Comparison of ENCODE assay signal across 8 cellular contexts in genomic region chr3:184332370-184333090, GRCh38. TPM values are rescaled to one million over a fixed set of nuclear protein-coding genes. Genes with fewer than 3 reads are reported as not detected.
DNase-seq lines count a peak whose midpoint lies in the region; ATAC-seq and TF ChIP-seq lines count a peak whose summit lies in the region.

No MANE protein-coding gene starts in this region.

- peak overlapping the region; percentile 97 for H3K27ac Mint-ChIP-seq in CD4-positive, alpha-beta T cell
- peak overlapping the region; percentile 89 to 99 (median 97) for H3K27ac Mint-ChIP-seq in naive thymus-derived CD8-positive, alpha-beta T cell

- peaks cover 85% of the 10 kb centered on the region for H4K20me1 ChIP-seq in PC-9 (ENCODE audit: insufficient read depth)

- H3K9me3 Mint-ChIP-seq in CD4-positive, alpha-beta T cell, result no peaks in the 10 kb centered on the region
- no peaks in the 10 kb centered on the region for H3K9me3 Mint-ChIP-seq in naive thymus-derived CD8-positive, alpha-beta T cell

- CTCF ChIA-PET in CD4-positive, alpha-beta T cell (lab: Charles Lee), result no interaction called here
- CTCF ChIA-PET in PC-9 (lab: Charles Lee), result interaction anchor here (0.6 kb wide), 1 partner anchor 388 kb away, joined by 4 read pairs; no protein-coding TSS in a partner anchor

- no peaks in the 10 kb centered on the region for H3K27me3 ChIP-seq in CD4-positive, alpha-beta T cell (ENCODE audit: control insufficient read depth, insufficient read depth, low read length)
- no peaks in the 10 kb centered on the region for H3K27me3 ChIP-seq in PC-9 (ENCODE audit: insufficient read depth, low read depth)

- H3K4me2 ChIP-seq in PC-9, result no peak overlapping the region

- no peak for DNase-seq in CD4-positive, alpha-beta T cell
- DNase-seq in PC-9, result peak; percentile 67 to 69
- peak; percentile 99 for DNase-seq in dermis blood vessel endothelial cell
- DNase-seq in naive thymus-derived CD8-positive, alpha-beta T cell, result no peak
- DNase-seq in NCI-H187 (lab: John Stamatoyannopoulos, UW), result no peak
- DNase-seq in C1 segment of cervical spinal cord (lab: John Stamatoyannopoulos, UW), result no peak
- DNase-seq in SKM-1 (lab: John Stamatoyannopoulos, UW; ENCODE audit: unreplicated experiment), result no peak

- H3K9me3 ChIP-seq in CD4-positive, alpha-beta T cell (ENCODE audit: control insufficient read depth, low read length), result no peaks in the 10 kb centered on the region
- no peaks in the 10 kb centered on the region for H3K9me3 ChIP-seq in PC-9 (ENCODE audit: insufficient read depth, low read depth)

- no peaks in the 10 kb centered on the region for H3K27me3 Mint-ChIP-seq in CD4-positive, alpha-beta T cell
- H3K27me3 Mint-ChIP-seq in naive thymus-derived CD8-positive, alpha-beta T cell, result no peaks in the 10 kb centered on the region

- peaks cover 21% of the 10 kb centered on the region for H3K4me1 Mint-ChIP-seq in CD4-positive, alpha-beta T cell (ENCODE audit: low read depth)
- H3K4me1 Mint-ChIP-seq in naive thymus-derived CD8-positive, alpha-beta T cell, result peaks cover 20 to 34% (median 31%) of the 10 kb centered on the region in 4 donors

- no peak for ATAC-seq in CD4-positive, alpha-beta T cell (ENCODE audit: poor library complexity)
- ATAC-seq in naive thymus-derived CD8-positive, alpha-beta T cell, result no peak
- no peak for ATAC-seq in HG03439 (IDR thresholded peaks at IDR 0.05; ENCODE audit: unreplicated experiment)

- no TSS peak for BruUV-seq in PC-9 (replicated peaks; lab: Mats Ljungman, UMichigan)

- no peak for TF ChIP-seq CTCF in CD4-positive, alpha-beta T cell (IDR thresholded peaks at IDR 0.05)
- TF ChIP-seq CTCF in PC-9 (conservative IDR thresholded peaks at IDR 0.05), result no peak

- peak overlapping the region; percentile 46 for H3K4me3 Mint-ChIP-seq in CD4-positive, alpha-beta T cell
- H3K4me3 Mint-ChIP-seq in naive thymus-derived CD8-positive, alpha-beta T cell, result peak overlapping the region in 2 of 10 donors; percentile 22 to 70

- no peak overlapping the region for H3K27ac ChIP-seq in CD4-positive, alpha-beta T cell (ENCODE audit: low read depth, low read length)
- H3K27ac ChIP-seq in PC-9, result peak overlapping the region; percentile 73

- peaks cover 78% of the 10 kb centered on the region for H3K36me3 Mint-ChIP-seq in CD4-positive, alpha-beta T cell (ENCODE audit: low read depth)
- peaks cover 0 to 72% (median 13%) of the 10 kb centered on the region in 3 donors for H3K36me3 Mint-ChIP-seq in naive thymus-derived CD8-positive, alpha-beta T cell

- intact Hi-C loops in CD4-positive, alpha-beta T cell (cut with DNase I, micrococcal nuclease), result loop anchor here in 1 of 2 experiments (1.0 kb wide), 1 partner anchor 15 kb away; no protein-coding TSS in a partner anchor
- intact Hi-C loops in PC-9 (cut with micrococcal nuclease; ENCODE audit: unreplicated experiment), result no loop called here

- H3K9me2 ChIP-seq in PC-9 (ENCODE audit: insufficient read depth), result no peaks in the 10 kb centered on the region

- peaks cover 29% of the 10 kb centered on the region for H3K79me2 ChIP-seq in PC-9 (ENCODE audit: low read depth)

- peaks cover 56% of the 10 kb centered on the region for H3K36me3 ChIP-seq in PC-9 (ENCODE audit: low read depth)

- H3F3A ChIP-seq in PC-9 (ENCODE audit: insufficient read depth, low read depth), result peaks cover 96% of the 10 kb centered on the region

- H3K4me1 ChIP-seq in PC-9 (replicated peaks; ENCODE audit: insufficient read depth), result peaks cover 57% of the 10 kb centered on the region

- H2AFZ ChIP-seq in PC-9, result no peak overlapping the region

- no peak overlapping the region for H3K4me3 ChIP-seq in PC-9

- POLR2A ChIA-PET in CD4-positive, alpha-beta T cell (lab: Charles Lee), result no interaction called here
- POLR2A ChIA-PET in PC-9 (lab: Charles Lee; ENCODE audit: unreplicated experiment), result no interaction called here
- POLR2A ChIA-PET in naive thymus-derived CD8-positive, alpha-beta T cell (lab: Charles Lee), result no interaction called here

RNA-seq across cellular contexts. Expression of gene FAM131A, which starts 4.9 kb away (rescaled TPM):
- 10 to 100 TPM; 10.4 to 11.0 TPM for total RNA-seq in CD4-positive, alpha-beta T cell
- total RNA-seq in PC-9 (2021) (25.5 and 28.2 TPM in 2 replicates), dermis blood vessel endothelial cell (32.9 and 50.5 TPM in 2 replicates)
- total RNA-seq in naive thymus-derived CD8-positive, alpha-beta T cell, result 1 to 10 TPM; 7.7 to 9.0 TPM
- 1 to 10 TPM in 2 of 3 donors, under 1 TPM in 1; 0.98 to 1.8 (median 1.0) TPM for polyA plus RNA-seq in naive thymus-derived CD8-positive, alpha-beta T cell

RNA-seq across cellular contexts. Expression of gene EIF4G1, which starts 18.1 kb away (rescaled TPM):
- 100 to 1,000 TPM; 211 to 217 TPM for total RNA-seq in CD4-positive, alpha-beta T cell
- 657 and 721 TPM in 2 replicates for total RNA-seq in PC-9 (2021)
- total RNA-seq in dermis blood vessel endothelial cell, result 217 and 574 TPM in 2 replicates
- 100 to 1,000 TPM; 220 to 229 TPM for total RNA-seq in naive thymus-derived CD8-positive, alpha-beta T cell
- 10 to 100 TPM; 13.6 to 44.6 (median 21.1) TPM for polyA plus RNA-seq in naive thymus-derived CD8-positive, alpha-beta T cell

RNA-seq across cellular contexts. Expression of gene CLCN2, which starts 28.9 kb away (rescaled TPM):
- total RNA-seq in CD4-positive, alpha-beta T cell, result 1 to 10 TPM; 3.2 to 3.5 TPM
- total RNA-seq in PC-9 (2021) (27.1 and 33.0 TPM in 2 replicates), dermis blood vessel endothelial cell (3.2 and 5.4 TPM in 2 replicates)
- 1 to 10 TPM; 5.2 to 6.3 TPM for total RNA-seq in naive thymus-derived CD8-positive, alpha-beta T cell
- polyA plus RNA-seq in naive thymus-derived CD8-positive, alpha-beta T cell, result 1 to 10 TPM in 1 of 3 donors, under 1 TPM in 2; 0.12 to 1.1 (median 0.28) TPM

RNA-seq across cellular contexts. Expression of gene POLR2H, which starts 29.0 kb away (rescaled TPM):
- 10 to 100 TPM; 19.1 to 21.1 TPM for total RNA-seq in CD4-positive, alpha-beta T cell
- total RNA-seq in PC-9 (2021) (153 and 167 TPM in 2 replicates), dermis blood vessel endothelial cell (91.2 and 135 TPM in 2 replicates)
- 10 to 100 TPM; 58.2 to 60.9 TPM for total RNA-seq in naive thymus-derived CD8-positive, alpha-beta T cell
- 10 to 100 TPM; 58.0 to 81.6 (median 68.0) TPM for polyA plus RNA-seq in naive thymus-derived CD8-positive, alpha-beta T cell

RNA-seq across cellular contexts. Expression of gene PSMD2, which starts 33.5 kb away (rescaled TPM):
- 100 to 1,000 TPM; 159 TPM for total RNA-seq in CD4-positive, alpha-beta T cell
- 521 and 788 TPM in 2 replicates for total RNA-seq in PC-9 (2021)
- total RNA-seq in dermis blood vessel endothelial cell, result 411 and 593 TPM in 2 replicates
- total RNA-seq in naive thymus-derived CD8-positive, alpha-beta T cell, result 100 to 1,000 TPM; 135 to 150 TPM
- 100 to 1,000 TPM; 167 to 183 (median 178) TPM for polyA plus RNA-seq in naive thymus-derived CD8-positive, alpha-beta T cell

Comparison
In these comparisons a context has a peak if more than half of its experiments do, and no peak if none do; other contexts are left out.
1. DNase-seq: peak in PC-9 (2 of 2) and dermis blood vessel endothelial cell (single experiment); none in CD4-positive, alpha-beta T cell (0 of 10), naive thymus-derived CD8-positive, alpha-beta T cell (0 of 10), NCI-H187 (0 of 2), C1 segment of cervical spinal cord (0 of 14) and SKM-1 (single experiment).